Comparison of ENCODE assay signal across 8 cellular contexts in the genomic region with DNA sequence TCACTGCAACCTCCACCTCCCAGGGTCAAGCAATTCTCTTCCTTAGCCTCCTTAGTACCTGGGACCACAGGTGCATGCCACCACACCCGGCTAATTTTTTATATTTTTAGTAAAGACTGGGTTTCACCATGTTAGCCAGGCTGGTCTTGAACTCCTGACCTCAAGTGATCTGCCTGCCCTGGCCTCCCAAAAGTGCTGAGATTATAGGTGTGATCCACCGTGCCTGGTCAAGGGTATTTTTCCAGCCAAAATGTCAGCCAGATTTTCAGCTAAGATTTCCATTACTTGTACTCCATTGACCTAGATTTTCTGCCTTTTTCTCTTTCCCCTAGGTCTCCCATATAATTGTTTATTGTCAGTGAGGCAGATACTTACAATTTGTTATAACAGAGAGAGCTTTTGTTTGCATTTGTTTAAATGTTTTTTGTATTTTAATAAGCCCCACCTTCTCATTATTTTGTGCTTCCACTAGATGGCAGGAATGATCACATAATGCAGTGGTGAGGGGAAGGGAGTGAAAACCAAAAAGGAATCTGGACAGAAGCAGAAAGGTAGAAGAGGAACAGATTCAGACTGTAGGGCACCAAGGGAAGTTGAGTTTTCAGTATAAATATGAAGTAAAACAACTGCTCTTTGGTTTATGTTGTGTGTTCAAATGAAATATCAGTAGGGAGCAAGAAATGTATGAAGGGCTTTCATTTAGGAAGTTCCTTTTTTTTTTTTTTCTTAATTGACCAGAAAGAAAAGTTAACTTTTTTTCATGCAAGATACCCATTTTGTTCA. TPM values are rescaled to one million over a fixed set of nuclear protein-coding genes. Genes with fewer than 3 reads are reported as not detected.
DNase-seq lines count a peak whose midpoint lies in the region; ATAC-seq, FAIRE-seq and TF ChIP-seq lines count a peak whose summit lies in the region.

No MANE protein-coding gene starts in this region.

- intact Hi-C loops in left ventricle myocardium superior (cut with micrococcal nuclease), result loop anchor here (2.0 kb wide), 1 partner anchor 199 kb away; no protein-coding TSS in a partner anchor

- peak; percentile 70 for TF ChIP-seq CTCF in BJ (IDR thresholded peaks at IDR 0.05; ENCODE audit: insufficient read depth, low read depth, low read length)

- H3K36me3 ChIP-seq in BJ (ENCODE audit: control insufficient read depth, insufficient read depth, low read length), result peaks cover 6% of the 10 kb centered on the region

- H3K4me3 Mint-ChIP-seq in stimulated activated effector memory CD8-positive, alpha-beta T cell treated with anti-CD3 and anti-CD28 coated beads, Interleukin-12 subunit alpha, Interleukin-12 subunit beta, amount 100 ng/mL, for 72 hours, result no peak overlapping the region

- ATAC-seq in left ventricle myocardium superior, result peak; percentile 73
- peak; percentile 31 for ATAC-seq in stimulated activated effector memory CD8-positive, alpha-beta T cell treated with anti-CD3 and anti-CD28 coated beads, Interleukin-12 subunit alpha, Interleukin-12 subunit beta, amount 100 ng/mL, for 72 hours
- ATAC-seq in HG03108 (IDR thresholded peaks at IDR 0.05; ENCODE audit: unreplicated experiment), result no peak

- POLR2A ChIA-PET in BJ (lab: Charles Lee), result no interaction called here

- DNase-seq in BJ (ENCODE audit: low read depth), result peak; percentile 13
- peak; percentile 11 for DNase-seq in GM18507 (ENCODE audit: extremely low spot score, insufficient read length, low read depth)
- DNase-seq in NCI-H2029 (lab: John Stamatoyannopoulos, UW), result peak; percentile 20
- peak; percentile 39 for DNase-seq in amniotic stem cell (lab: John Stamatoyannopoulos, UW)
- no peak for DNase-seq in left ventricle myocardium superior
- DNase-seq in stimulated activated effector memory CD8-positive, alpha-beta T cell treated with anti-CD3 and anti-CD28 coated beads, Interleukin-12 subunit alpha, Interleukin-12 subunit beta, amount 100 ng/mL, for 72 hours (ENCODE audit: low spot score in 2 of 2), result no peak
- DNase-seq in stimulated activated CD4-positive, alpha-beta T cell treated with anti-CD3 and anti-CD28 coated beads, Interleukin-15, amount 100 ng/mL, for 24 hours, result no peak

- no peak overlapping the region for H3K27ac Mint-ChIP-seq in stimulated activated effector memory CD8-positive, alpha-beta T cell treated with anti-CD3 and anti-CD28 coated beads, Interleukin-12 subunit alpha, Interleukin-12 subunit beta, amount 100 ng/mL, for 72 hours

- CTCF ChIA-PET in BJ (lab: Yijun Ruan, JAX), result interaction anchor here (0.6 to 3.1 kb wide), 19 partner anchors 9 to 896 kb away, joined by 3 to 18 read pairs (median 4); partner anchors contain the start of gene RPF2

- H3K27me3 ChIP-seq in BJ (ENCODE audit: control insufficient read depth, insufficient read depth, low read length), result no peaks in the 10 kb centered on the region

- no peaks in the 10 kb centered on the region for H3K4me1 Mint-ChIP-seq in stimulated activated effector memory CD8-positive, alpha-beta T cell treated with anti-CD3 and anti-CD28 coated beads, Interleukin-12 subunit alpha, Interleukin-12 subunit beta, amount 100 ng/mL, for 72 hours

- no peaks in the 10 kb centered on the region for H3K9me3 Mint-ChIP-seq in stimulated activated effector memory CD8-positive, alpha-beta T cell treated with anti-CD3 and anti-CD28 coated beads, Interleukin-12 subunit alpha, Interleukin-12 subunit beta, amount 100 ng/mL, for 72 hours

- H3K36me3 Mint-ChIP-seq in stimulated activated effector memory CD8-positive, alpha-beta T cell treated with anti-CD3 and anti-CD28 coated beads, Interleukin-12 subunit alpha, Interleukin-12 subunit beta, amount 100 ng/mL, for 72 hours, result peaks cover 100% of the 10 kb centered on the region

- peak; percentile 67 for FAIRE-seq in GM18507 (lab: Jason Lieb, UNC)

- H3K4me3 ChIP-seq in BJ (ENCODE audit: low read depth, low read length), result no peak overlapping the region

RNA-seq across cellular contexts. Expression of gene RPF2, which starts 29.7 kb away (rescaled TPM):
- polyA plus RNA-seq in BJ (2011; rRNA removed), result 7.8 and 21.2 TPM in 2 replicates
- polyA minus RNA-seq in BJ (2011; rRNA and poly(A)+ RNA removed), result 4.9 TPM in 2 replicates
- total RNA-seq in left ventricle myocardium superior, result 27.3 TPM

RNA-seq across cellular contexts. Expression of gene GTF3C6, which starts 53.0 kb away (rescaled TPM):
- polyA plus RNA-seq in BJ (2011; rRNA removed), result 9.1 and 32.4 TPM in 2 replicates
- 2.9 and 4.5 TPM in 2 replicates for polyA minus RNA-seq in BJ (2011; rRNA and poly(A)+ RNA removed)
- total RNA-seq in left ventricle myocardium superior, result 116 TPM

Comparison
In these comparisons a context has a peak if more than half of its experiments do, and no peak if none do; other contexts are left out.
1. DNase-seq: peak in BJ (single experiment), GM18507 (single experiment), NCI-H2029 (single experiment) and amniotic stem cell (single experiment); none in left ventricle myocardium superior (single experiment), stimulated activated effector memory CD8-positive, alpha-beta T cell treated with anti-CD3 and anti-CD28 coated beads, Interleukin-12 subunit alpha, Interleukin-12 subunit beta, amount 100 ng/mL, for 72 hours (0 of 2) and stimulated activated CD4-positive, alpha-beta T cell treated with anti-CD3 and anti-CD28 coated beads, Interleukin-15, amount 100 ng/mL, for 24 hours (single experiment).